Comparison of ENCODE assay signal across 18 cellular contexts in the genomic region with DNA sequence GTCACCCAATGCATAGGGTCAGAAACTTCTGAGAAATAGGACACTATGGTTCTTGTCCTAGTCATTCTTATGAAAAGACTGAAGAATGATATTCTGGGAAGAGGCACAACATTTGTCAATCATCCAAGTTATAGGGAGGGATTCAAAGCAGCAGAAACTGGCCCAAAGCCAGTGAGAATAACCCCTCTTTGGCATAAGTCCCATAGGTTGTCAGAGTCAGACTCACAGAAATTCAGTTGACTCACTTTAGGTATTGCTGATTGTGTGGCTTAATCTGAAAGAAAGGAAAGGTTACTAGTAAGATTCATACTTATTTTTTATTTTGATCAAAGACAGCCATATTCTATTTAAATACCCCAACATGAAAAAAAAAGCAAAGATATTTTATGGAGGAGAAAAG.
DNase-seq lines count a peak whose midpoint lies in the region; ATAC-seq and TF ChIP-seq lines count a peak whose summit lies in the region.
"Had no signal": no experiment of that assay in that cellular context is flagged by ENCODE, and none has a peak within 500 bp of the region (broad histone marks: within the 10 kb centered on the region; RNA-seq: fewer than 3 reads in every experiment).

No MANE protein-coding gene starts in this region.

- H3K36me3 ChIP-seq in smooth muscle cell (ENCODE audit: low read depth): no peaks in the 10 kb centered on the region
- peaks cover 0 to 7% (median 0%) of the 10 kb centered on the region in 9 donors for H3K36me3 ChIP-seq in heart left ventricle
- no peaks in the 10 kb centered on the region for H3K36me3 ChIP-seq in upper lobe of right lung

- TF ChIP-seq CTCF in choroid plexus epithelial cell (conservative IDR thresholded peaks at IDR 0.05; ENCODE audit: low read depth, low read length) (no peak), smooth muscle cell (IDR thresholded peaks at IDR 0.05; ENCODE audit: borderline replicate concordance, insufficient read depth, poor library complexity, severe bottlenecking) (no peak), heart left ventricle (IDR thresholded peaks at IDR 0.05) (no peak), upper lobe of right lung (IDR thresholded peaks at IDR 0.05) (no peak)

- H3K9me3 ChIP-seq in smooth muscle cell (replicated peaks; ENCODE audit: low read depth): no peaks in the 10 kb centered on the region
- no peaks in the 10 kb centered on the region for H3K9me3 ChIP-seq in heart left ventricle
- H3K9me3 ChIP-seq in upper lobe of right lung: no peaks in the 10 kb centered on the region
- H3K9me3 ChIP-seq: A549 had no signal

- H3F3A ChIP-seq in smooth muscle cell (ENCODE audit: low read depth): no peaks in the 10 kb centered on the region

- H4K20me1 ChIP-seq in smooth muscle cell (ENCODE audit: low read depth): no peaks in the 10 kb centered on the region

- H2AFZ ChIP-seq in smooth muscle cell (ENCODE audit: low read depth): no peak overlapping the region

- no peak overlapping the region for H3K4me3 ChIP-seq in choroid plexus epithelial cell (ENCODE audit: low read depth, low read length)
- H3K4me3 ChIP-seq in smooth muscle cell: no peak overlapping the region
- H3K4me3 ChIP-seq in heart left ventricle: no peak overlapping the region
- no peak overlapping the region for H3K4me3 ChIP-seq in upper lobe of right lung
- H3K4me3 ChIP-seq: A549 had no signal

- no peaks in the 10 kb centered on the region for H3K79me2 ChIP-seq in smooth muscle cell (ENCODE audit: low read depth)

- H3K27ac ChIP-seq in smooth muscle cell (ENCODE audit: low read depth) (no peak overlapping the region), heart left ventricle (no peak overlapping the region), upper lobe of right lung (no peak overlapping the region)
- H3K27ac ChIP-seq: foreskin keratinocyte had no signal

- H3K27me3 ChIP-seq in smooth muscle cell (ENCODE audit: low read depth) (no peaks in the 10 kb centered on the region), heart left ventricle (no peaks in the 10 kb centered on the region), upper lobe of right lung (no peaks in the 10 kb centered on the region)
- H3K27me3 ChIP-seq: foreskin keratinocyte had no signal

- DNase-seq in NCI-H748 (lab: John Stamatoyannopoulos, UW; ENCODE audit: unreplicated experiment) (peak; percentile 16), NCI-H748 treated with DMSO at 0.1 percent for 48 hours (lab: John Stamatoyannopoulos, UW) (no peak), NCI-H446 treated with DMSO at 0.1 percent for 48 hours (lab: John Stamatoyannopoulos, UW) (peak; percentile 50), choroid plexus epithelial cell (ENCODE audit: low read depth) (peak; percentile 25), smooth muscle cell (lab: John Stamatoyannopoulos, UW; ENCODE audit: unreplicated experiment) (no peak), heart left ventricle (no peak), upper lobe of right lung (no peak), AML-193 (lab: John Stamatoyannopoulos, UW) (no peak)
- DNase-seq: activated CD4-positive, alpha-beta T cell treated with anti-CD3 and anti-CD28 coated beads, Interleukin-2, amount 50 U/mL, for 4 hours; activated gamma-delta T cell; C1 segment of cervical spinal cord; erythroblast; hypothalamus; naive B cell; NCI-H187; NCI-H774 had no signal

- H3K9ac ChIP-seq in smooth muscle cell (ENCODE audit: low read depth): no peak overlapping the region

- no peak overlapping the region for H3K4me2 ChIP-seq in smooth muscle cell
- H3K4me2 ChIP-seq: A549 had no signal

- no peak for TF ChIP-seq POLR2A in heart left ventricle (IDR thresholded peaks at IDR 0.05)

- ATAC-seq in heart left ventricle (no peak), upper lobe of right lung (no peak)
- ATAC-seq: A549, foreskin keratinocyte had no signal

- H3K4me1 ChIP-seq in smooth muscle cell (ENCODE audit: low read depth): no peaks in the 10 kb centered on the region
- H3K4me1 ChIP-seq in heart left ventricle: peaks cover 0 to 15% (median 0%) of the 10 kb centered on the region in 12 donors
- no peaks in the 10 kb centered on the region for H3K4me1 ChIP-seq in upper lobe of right lung

- intact Hi-C loops in heart left ventricle (cut with DNase I) (no loop called here), upper lobe of right lung (cut with DNase I) (no loop called here)

Comparison
In these comparisons a context has a peak if more than half of its experiments do, and no peak if none do; other contexts are left out.
1. DNase-seq: peak in NCI-H748 (single experiment), NCI-H446 treated with DMSO at 0.1 percent for 48 hours (single experiment) and choroid plexus epithelial cell (single experiment); none in NCI-H748 treated with DMSO at 0.1 percent for 48 hours (single experiment), smooth muscle cell (single experiment), heart left ventricle (0 of 5), upper lobe of right lung (single experiment) and AML-193 (0 of 2).